In the genomic region with DNA sequence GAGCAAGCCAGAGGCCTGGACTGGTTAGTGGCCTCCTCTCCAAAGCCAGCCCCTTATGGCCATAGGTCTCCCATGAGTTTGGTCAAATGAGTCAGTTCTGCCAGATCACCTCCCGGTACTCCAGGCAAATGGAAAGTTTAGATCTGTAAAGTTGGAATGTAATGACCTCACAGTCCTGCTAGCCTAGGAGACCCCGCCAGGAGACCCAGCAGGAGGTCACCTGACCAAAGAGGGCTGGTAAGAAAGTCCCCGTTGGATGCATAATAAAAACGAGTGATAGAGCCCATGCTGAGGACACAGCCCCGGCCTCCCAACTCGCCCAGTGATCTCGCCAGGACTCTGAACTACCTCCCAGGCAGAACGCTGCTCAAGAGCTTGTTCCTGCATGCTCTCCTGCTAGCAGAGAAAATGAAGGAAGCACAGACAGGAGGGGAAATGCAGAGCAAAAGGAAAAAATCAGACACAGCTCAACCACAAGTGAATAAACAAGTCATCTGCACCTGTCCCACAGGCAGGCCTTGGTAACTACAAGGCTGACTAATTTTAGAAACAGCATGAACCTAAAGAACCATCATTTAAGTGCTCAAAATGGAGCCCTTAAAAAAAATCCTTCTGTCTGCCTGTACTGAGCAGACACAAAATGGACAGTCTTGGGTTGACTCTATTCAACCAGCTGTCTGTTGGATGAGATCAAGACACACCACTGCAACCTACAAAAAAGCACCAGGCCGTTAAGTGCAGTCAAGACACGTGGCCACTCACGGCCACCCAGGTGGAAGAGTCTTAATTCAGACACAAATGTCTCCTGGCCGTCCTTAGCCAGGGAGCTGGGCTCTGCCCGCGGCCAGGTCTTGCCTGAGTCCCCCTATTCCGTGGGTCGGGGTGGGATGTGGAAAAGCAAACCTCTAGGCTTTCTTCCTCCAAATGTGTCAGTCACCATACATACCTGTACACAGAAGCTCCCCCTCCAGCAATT, we compare ENCODE assay signal across 10 cellular contexts. TPM values are rescaled to one million over a fixed set of nuclear protein-coding genes. Genes with fewer than 3 reads are reported as not detected.
DNase-seq lines count a peak whose midpoint lies in the region; ATAC-seq and TF ChIP-seq lines count a peak whose summit lies in the region.
"Had no signal": no experiment of that assay in that cellular context is flagged by ENCODE, and none has a peak within 500 bp of the region (broad histone marks: within the 10 kb centered on the region; RNA-seq: fewer than 3 reads in every experiment).

No MANE protein-coding gene starts in this region.

- POLR2A ChIA-PET in IMR-90 (lab: Charles Lee; ENCODE audit: unreplicated experiment), result no interaction called here

- peak overlapping the region; percentile 60 for H2AFZ ChIP-seq in IMR-90 (replicated peaks; ENCODE audit: low read length, poor library complexity)
- H2AFZ ChIP-seq: parathyroid adenoma had no signal

- peaks cover 10% of the 10 kb centered on the region for H3K4me1 ChIP-seq in IMR-90 (ENCODE audit: control insufficient read depth, insufficient read depth, low read length)

- 0 out of 2 replicates have a peak overlapping the region, but pooled peaks have one; percentile 2 for H3K4me2 ChIP-seq in IMR-90 (ENCODE audit: low read depth, low read length)

- H3K36me3 ChIP-seq in IMR-90 (ENCODE audit: control insufficient read depth, insufficient read depth, low read length) (no peaks in the 10 kb centered on the region; the same call in 1 of the 2 replicates), brain microvascular endothelial cell (replicated peaks) (no peaks in the 10 kb centered on the region)

- no peaks in the 10 kb centered on the region for H3K9me3 ChIP-seq in IMR-90 (ENCODE audit: control insufficient read depth, insufficient read depth, low read length)

- ATAC-seq in IMR-90 (ENCODE audit: low read depth) (peak; percentile 82), naive B cell (ENCODE audit: low read depth in 2 of 2) (peak; percentile 54 to 56), HG03354 (IDR thresholded peaks at IDR 0.05; ENCODE audit: poor library complexity, severe bottlenecking, unreplicated experiment) (no peak)

- H3K4me3 ChIP-seq in IMR-90 (ENCODE audit: insufficient read depth, low read depth, low read length) (no peak overlapping the region), brain microvascular endothelial cell (ENCODE audit: low read depth, low read length) (no peak overlapping the region)

- no peak overlapping the region for H3K9ac ChIP-seq in IMR-90 (ENCODE audit: low read depth, low read length)
- H3K9ac ChIP-seq: parathyroid adenoma had no signal

- H2BK15ac ChIP-seq in IMR-90 (ENCODE audit: low read depth, low read length), result no peak overlapping the region

- intact Hi-C loops in IMR-90 (cut with micrococcal nuclease), result no loop called here

- H3K27me3 ChIP-seq in IMR-90 (ENCODE audit: control insufficient read depth, insufficient read depth, low read length) (no peaks in the 10 kb centered on the region), brain microvascular endothelial cell (replicated peaks) (no peaks in the 10 kb centered on the region)

- no peak overlapping the region for H2BK5ac ChIP-seq in IMR-90 (ENCODE audit: low read depth, low read length, poor library complexity, severe bottlenecking)

- H3K9me1 ChIP-seq in IMR-90 (ENCODE audit: insufficient read depth, low read length), result peaks cover 29% of the 10 kb centered on the region

- H3K79me1 ChIP-seq in IMR-90 (ENCODE audit: low read depth in 1 of 2, low read length in 2 of 2), result peaks cover 0 to 61% of the 10 kb centered on the region in 2 experiments; a peak in 3 of 4 replicates

- no peak for TF ChIP-seq RAD21 in IMR-90 (IDR thresholded peaks at IDR 0.05; ENCODE audit: low read length)

- H3K4me1 Mint-ChIP-seq in naive B cell, result peaks cover 20 to 33% (median 24%) of the 10 kb centered on the region in 3 donors

- no peak overlapping the region for H3K18ac ChIP-seq in IMR-90 (ENCODE audit: low read depth, low read length)

- no peaks in the 10 kb centered on the region for H3K36me3 Mint-ChIP-seq in naive B cell

- no peak overlapping the region for H3K56ac ChIP-seq in IMR-90 (ENCODE audit: extremely low read depth, insufficient read depth, low read length)

- peaks cover 0 to 2% (median 0%) of the 10 kb centered on the region in 7 donors for H3K9me3 Mint-ChIP-seq in naive B cell

- H3K23ac ChIP-seq in IMR-90 (ENCODE audit: low read depth, low read length), result no peak overlapping the region

- H3K14ac ChIP-seq in IMR-90 (replicated peaks; ENCODE audit: low read depth, low read length), result peak overlapping the region; percentile 32

- H4K8ac ChIP-seq in IMR-90 (ENCODE audit: low read depth in 2 of 2, low read length in 2 of 2), result no peak overlapping the region

- TF ChIP-seq POLR2A in IMR-90 (IDR thresholded peaks at IDR 0.05; ENCODE audit: low read depth, low read length), result no peak

- no peak overlapping the region for H2AK9ac ChIP-seq in IMR-90 (replicated peaks; ENCODE audit: low read depth, low read length, poor library complexity)

- H3K27ac ChIP-seq in IMR-90 (ENCODE audit: insufficient read depth, low read length), result no peak overlapping the region
- H3K27ac ChIP-seq in brain microvascular endothelial cell, result no peak overlapping the region
- H3K27ac ChIP-seq: parathyroid adenoma, VCaP had no signal

- H4K5ac ChIP-seq in IMR-90 (ENCODE audit: low read depth, low read length), result no peak overlapping the region

- no peaks in the 10 kb centered on the region for H3K27me3 Mint-ChIP-seq in naive B cell

- H3K27ac Mint-ChIP-seq in naive B cell, result peak overlapping the region; percentile 61 to 94 (median 80)

- no peak for TF ChIP-seq CTCF in IMR-90 (conservative IDR thresholded peaks at IDR 0.05; ENCODE audit: low read depth, low read length)
- TF ChIP-seq CTCF in brain microvascular endothelial cell (IDR thresholded peaks at IDR 0.05; ENCODE audit: low read depth, low read length, missing control alignments), result no peak

- no peak overlapping the region for H4K91ac ChIP-seq in IMR-90 (ENCODE audit: insufficient read depth, low read depth, low read length)

- dilution Hi-C loops in IMR-90 (cut with HindIII; ENCODE audit: low sequenced_read_pairs, unreplicated experiment), result no loop called here

- DNase-seq in EH (ENCODE audit: low read depth) (peak; percentile 32), IMR-90 (peak; percentile 82), brain microvascular endothelial cell (peak; percentile 42), naive B cell (no peak), foreskin melanocyte (no peak), NCI-H1436 treated with DMSO at 0.1 percent for 48 hours (lab: John Stamatoyannopoulos, UW) (no peak), GOT3 (lab: John Stamatoyannopoulos, UW) (no peak)

- in situ Hi-C loops in IMR-90 (cut with MboI; ENCODE audit: low sequenced_read_pairs) (no loop called here), brain microvascular endothelial cell (cut with HindIII; ENCODE audit: low pct_ligation_motif_present, low sequenced_read_pairs) (no loop called here)

- peak overlapping the region; percentile 12 to 80 (median 55) for H3K4me3 Mint-ChIP-seq in naive B cell

- peaks cover 18% of the 10 kb centered on the region for H4K20me1 ChIP-seq in IMR-90 (ENCODE audit: insufficient read depth, low read length)

- H2AK5ac ChIP-seq in IMR-90 (ENCODE audit: low read depth, low read length), result peak overlapping the region; percentile 1; the same call in 1 of the 2 replicates

- H2BK120ac ChIP-seq in IMR-90 (ENCODE audit: low read depth, low read length), result no peak overlapping the region

- H3K4ac ChIP-seq in IMR-90 (ENCODE audit: low read depth, low read length), result no peak overlapping the region

- no TSS peak for BruUV-seq in IMR-90 (replicated peaks; lab: Mats Ljungman, UMichigan)

- CTCF ChIA-PET in IMR-90 (lab: Yijun Ruan, JAX), result no interaction called here

- 80% methylated on average over 4 of the region's 16 CpGs; no CpG with 5 or more reads in 1 of the 2 experiments for WGBS in IMR-90 (ENCODE audit: extremely low coverage in 2 of 2, insufficient read length in 1 of 2), 2 experiments

- H2BK20ac ChIP-seq in IMR-90 (ENCODE audit: low read depth, low read length), result no peak overlapping the region

TF ChIP-seq in IMR-90, 13 proteins besides CTCF, POLR2A, EP300 and RAD21 (continues in another document):
- TF ChIP-seq, protein P1, sequence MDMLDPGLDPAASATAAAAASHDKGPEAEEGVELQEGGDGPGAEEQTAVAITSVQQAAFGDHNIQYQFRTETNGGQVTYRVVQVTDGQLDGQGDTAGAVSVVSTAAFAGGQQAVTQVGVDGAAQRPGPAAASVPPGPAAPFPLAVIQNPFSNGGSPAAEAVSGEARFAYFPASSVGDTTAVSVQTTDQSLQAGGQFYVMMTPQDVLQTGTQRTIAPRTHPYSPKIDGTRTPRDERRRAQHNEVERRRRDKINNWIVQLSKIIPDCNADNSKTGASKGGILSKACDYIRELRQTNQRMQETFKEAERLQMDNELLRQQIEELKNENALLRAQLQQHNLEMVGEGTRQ (IDR thresholded peaks at IDR 0.05; ENCODE audit: low read depth, low read length), result peak; percentile 68

RNA-seq across cellular contexts. Expression of a gene that starts 9.2 kb away (rescaled TPM):
- 4.2 and 4.8 TPM in 2 replicates for total RNA-seq in IMR-90 (2012; rRNA removed)
- polyA plus RNA-seq in IMR-90 (2012; rRNA removed), result 14.6 and 15.8 TPM in 2 replicates
- 16.9 and 19.7 TPM in 2 replicates for polyA plus RNA-seq in IMR-90 (2012; cell fraction: cytosol; rRNA removed)
- polyA plus RNA-seq in IMR-90 (2012; cell fraction: nucleus; rRNA removed; ENCODE audit: low replicate concordance), result 14.2 and 20.5 TPM in 2 replicates
- 10 to 100 TPM; 10.9 to 26.5 (median 17.3) TPM for polyA plus RNA-seq in naive B cell (ENCODE audit: low read depth in 6 of 6)

RNA-seq across cellular contexts. Expression of a gene that starts 26.8 kb away (rescaled TPM):
- not detected in 2 replicates for total RNA-seq in IMR-90 (2012; rRNA removed)
- polyA plus RNA-seq in IMR-90 (2012; rRNA removed), result not detected in 2 replicates
- polyA plus RNA-seq in IMR-90 (2012; cell fraction: cytosol; rRNA removed), result not detected in 2 replicates
- polyA plus RNA-seq in IMR-90 (2012; cell fraction: nucleus; rRNA removed; ENCODE audit: low replicate concordance), result 0.01 TPM in 1 of 2 replicates, not detected in the other
- under 1 TPM in 2 of 6 donors, not detected in 4; 0.09 to 0.11 TPM for polyA plus RNA-seq in naive B cell (ENCODE audit: low read depth in 6 of 6)

RNA-seq across cellular contexts. Expression of a gene that starts 53.2 kb away (rescaled TPM):
- 91.1 and 98.8 TPM in 2 replicates for total RNA-seq in IMR-90 (2012; rRNA removed)
- polyA plus RNA-seq in IMR-90 (2012; rRNA removed) (93.9 and 109 TPM in 2 replicates), naive B cell (ENCODE audit: low read depth in 6 of 6) (10 to 100 TPM; 36.9 to 49.8 (median 41.9) TPM)
- polyA plus RNA-seq in IMR-90 (2012; cell fraction: cytosol; rRNA removed), result 80.5 and 83.7 TPM in 2 replicates
- 50.5 and 52.2 TPM in 2 replicates for polyA plus RNA-seq in IMR-90 (2012; cell fraction: nucleus; rRNA removed; ENCODE audit: low replicate concordance)

RNA-seq across cellular contexts. Expression of a gene that starts 54.9 kb away (rescaled TPM):
- total RNA-seq in IMR-90 (2012; rRNA removed), result 67.6 and 73.6 TPM in 2 replicates
- polyA plus RNA-seq in IMR-90 (2012; rRNA removed) (48.6 and 52.4 TPM in 2 replicates), naive B cell (ENCODE audit: low read depth in 6 of 6) (10 to 100 TPM; 18.1 to 50.9 (median 31.6) TPM)
- 62.4 and 64.5 TPM in 2 replicates for polyA plus RNA-seq in IMR-90 (2012; cell fraction: cytosol; rRNA removed)
- 50.0 and 61.0 TPM in 2 replicates for polyA plus RNA-seq in IMR-90 (2012; cell fraction: nucleus; rRNA removed; ENCODE audit: low replicate concordance)

Comparison
In these comparisons a context has a peak if more than half of its experiments do, and no peak if none do; other contexts are left out.
1. DNase-seq: peak in EH (single experiment), IMR-90 (single experiment) and brain microvascular endothelial cell (single experiment); none in naive B cell (single experiment), foreskin melanocyte (single experiment), NCI-H1436 treated with DMSO at 0.1 percent for 48 hours (single experiment) and GOT3 (single experiment).